Comparison of ENCODE assay signal across 8 cellular contexts in genomic region chr17:51764387-51764971, GRCh38.
DNase-seq lines count a peak whose midpoint lies in the region; ATAC-seq and TF ChIP-seq lines count a peak whose summit lies in the region.

No MANE protein-coding gene starts in this region.

- peaks cover 0 to 4% of the 10 kb centered on the region in 2 donors for H3K4me1 Mint-ChIP-seq in natural killer cell treated with Interleukin-12 subunit alpha and Interleukin-12 subunit beta and Interleukin-15 and Interleukin-18, amount 100 ng/mL, for 72 hours (ENCODE audit: low read depth in 2 of 2)

- H3K27me3 ChIP-seq in esophagus squamous epithelium (peaks cover 0 to 55% (median 0%) of the 10 kb centered on the region in 4 donors), transverse colon (no peaks in the 10 kb centered on the region)

- H3K9me3 Mint-ChIP-seq in natural killer cell treated with Interleukin-12 subunit alpha and Interleukin-12 subunit beta and Interleukin-15 and Interleukin-18, amount 100 ng/mL, for 72 hours, result no peaks in the 10 kb centered on the region

- TF ChIP-seq EP300 in transverse colon (IDR thresholded peaks at IDR 0.05; ENCODE audit: low read depth), result no peak

- intact Hi-C loops in esophagus squamous epithelium (cut with DNase I) (no loop called here), transverse colon (cut with DNase I; ENCODE audit: low total_unique reads) (no loop called here)

- no peak overlapping the region for H3K27ac Mint-ChIP-seq in natural killer cell treated with Interleukin-12 subunit alpha and Interleukin-12 subunit beta and Interleukin-15 and Interleukin-18, amount 100 ng/mL, for 72 hours

- in situ Hi-C loops in transverse colon (cut with MboI; ENCODE audit: low pct_ligation_motif_present in 1 of 4, low pct_unique_long_range_greater_than_20kb in 1 of 4, low sequenced_read_pairs in 3 of 4), result loop anchor here in 3 of 4 donors (10.0 to 25.0 kb wide), 2 partner anchors 340 to 348 kb away; no protein-coding TSS in a partner anchor

- H3K4me1 ChIP-seq in esophagus squamous epithelium (no peaks in the 10 kb centered on the region), transverse colon (peaks cover 0 to under 1% (median 0%) of the 10 kb centered on the region in 4 donors)

- peak; percentile 90 for ATAC-seq in GM21390 (IDR thresholded peaks at IDR 0.05; ENCODE audit: unreplicated experiment)
- ATAC-seq in natural killer cell treated with Interleukin-12 subunit alpha and Interleukin-12 subunit beta and Interleukin-15 and Interleukin-18, amount 100 ng/mL, for 72 hours, result peak; percentile 75 to 82

- peak; percentile 26 to 76 (median 52) for TF ChIP-seq CTCF in esophagus squamous epithelium (IDR thresholded peaks at IDR 0.05)
- TF ChIP-seq CTCF in transverse colon (IDR thresholded peaks at IDR 0.05), result peak; percentile 63 to 72 (median 71)

- H3K4me3 Mint-ChIP-seq in natural killer cell treated with Interleukin-12 subunit alpha and Interleukin-12 subunit beta and Interleukin-15 and Interleukin-18, amount 100 ng/mL, for 72 hours, result no peak overlapping the region

- H3K27me3 Mint-ChIP-seq in natural killer cell treated with Interleukin-12 subunit alpha and Interleukin-12 subunit beta and Interleukin-15 and Interleukin-18, amount 100 ng/mL, for 72 hours, result peaks cover 30 to 53% of the 10 kb centered on the region in 2 donors

- H3K4me3 ChIP-seq in esophagus squamous epithelium (no peak overlapping the region), transverse colon (no peak overlapping the region)

- H3K36me3 Mint-ChIP-seq in natural killer cell treated with Interleukin-12 subunit alpha and Interleukin-12 subunit beta and Interleukin-15 and Interleukin-18, amount 100 ng/mL, for 72 hours, result no peaks in the 10 kb centered on the region

- H3K36me3 ChIP-seq in esophagus squamous epithelium (no peaks in the 10 kb centered on the region), transverse colon (no peaks in the 10 kb centered on the region)

- H3K27ac ChIP-seq in esophagus squamous epithelium, result no peak overlapping the region
- H3K27ac ChIP-seq in transverse colon, result no peak overlapping the region

- WGBS in esophagus squamous epithelium, 2 donors, result 0% methylated on average over 1 to 3 of the region's 4 CpGs
- 9 to 16% methylated on average over 1 to 4 of the region's 4 CpGs for WGBS in transverse colon (ENCODE audit: low coverage in 1 of 2), 2 donors

- DNase-seq in DMS53 treated with DMSO at 0.1 percent for 48 hours (lab: John Stamatoyannopoulos, UW; ENCODE audit: unreplicated experiment), result peak; percentile 93
- peak; percentile 44 for DNase-seq in HK-2 (ENCODE audit: unreplicated experiment)
- peak; percentile 87 for DNase-seq in NCI-H82 (lab: John Stamatoyannopoulos, UW)
- peak; percentile 60 for DNase-seq in activated CD8-positive, alpha-beta memory T cell treated with anti-CD3 and anti-CD28 coated beads for 24 hours
- no peak for DNase-seq in esophagus squamous epithelium (lab: John Stamatoyannopoulos, UW)
- no peak for DNase-seq in natural killer cell treated with Interleukin-12 subunit alpha and Interleukin-12 subunit beta and Interleukin-15 and Interleukin-18, amount 100 ng/mL, for 72 hours (ENCODE audit: low spot score)
- peak; percentile 50 for DNase-seq in transverse colon

- TF ChIP-seq POLR2A in esophagus squamous epithelium (IDR thresholded peaks at IDR 0.05) (no peak), transverse colon (IDR thresholded peaks at IDR 0.05) (no peak)

- H3K9me3 ChIP-seq in esophagus squamous epithelium (no peaks in the 10 kb centered on the region), transverse colon (no peaks in the 10 kb centered on the region)

Comparison
In these comparisons a context has a peak if more than half of its experiments do, and no peak if none do; other contexts are left out.
1. DNase-seq: peak in DMS53 treated with DMSO at 0.1 percent for 48 hours (single experiment), HK-2 (single experiment), NCI-H82 (single experiment), activated CD8-positive, alpha-beta memory T cell treated with anti-CD3 and anti-CD28 coated beads for 24 hours (single experiment) and transverse colon (single experiment); none in esophagus squamous epithelium (single experiment) and natural killer cell treated with Interleukin-12 subunit alpha and Interleukin-12 subunit beta and Interleukin-15 and Interleukin-18, amount 100 ng/mL, for 72 hours (single experiment).